In genomic region chr17:75940727-75941441, GRCh38 we compare ENCODE assay signal across 8 cellular contexts. TPM values are rescaled to one million over a fixed set of nuclear protein-coding genes. Genes with fewer than 3 reads are reported as not detected.
DNase-seq lines count a peak whose midpoint lies in the region; ATAC-seq, FAIRE-seq and TF ChIP-seq lines count a peak whose summit lies in the region.

FBF1 (minus strand) TSS chr17:75941042; CDS start chr17:75938149, 2,893 bp downstream.

- H3K4me1 ChIP-seq in pancreas, result peaks cover 6 to 10% (median 8%) of the 10 kb centered on the region in 3 donors
- peaks cover 0 to 12% (median 8%) of the 10 kb centered on the region in 4 donors for H3K4me1 ChIP-seq in tibial artery

- H3K36me3 ChIP-seq in pancreas (peaks cover 0 to 8% (median 0%) of the 10 kb centered on the region in 3 donors), tibial artery (peaks cover 6 to 14% (median 10%) of the 10 kb centered on the region in 3 donors)

- peak; percentile 69 for TF ChIP-seq POLR2A in GM10847 (IDR thresholded peaks at IDR 0.05; ENCODE audit: extremely low read depth, insufficient read length)

- 0% methylated on average over 56 to 63 of the region's 63 CpGs for WGBS in pancreas, 2 donors

- H3K9me3 ChIP-seq in pancreas, result no peaks in the 10 kb centered on the region
- no peaks in the 10 kb centered on the region for H3K9me3 ChIP-seq in tibial artery

- intact Hi-C loops in Right ventricle myocardium superior (cut with DNase I), result no loop called here
- intact Hi-C loops in pancreas (cut with DNase I), result no loop called here
- intact Hi-C loops in tibial artery (cut with DNase I; ENCODE audit: low total_unique reads), result no loop called here

- DNase-seq in NCI-H1417 treated with DMSO at 0.1 percent for 48 hours (lab: John Stamatoyannopoulos, UW), result peak; percentile 76
- DNase-seq in SW 1271 (lab: John Stamatoyannopoulos, UW), result peak; percentile 79 to 92
- peak; percentile 67 for DNase-seq in activated naive CD8-positive, alpha-beta T cell treated with anti-CD3 and anti-CD28 coated beads, Interleukin-2, amount 50 U/mL, for 16 hours (ENCODE audit: low read depth, low spot score)
- DNase-seq in Right ventricle myocardium superior, result peak; percentile 96
- DNase-seq in pancreas, result peak; percentile 95 to 99 (median 96)
- DNase-seq in tibial artery, result peak; percentile 93 to 97

- TF ChIP-seq CTCF in pancreas (IDR thresholded peaks at IDR 0.05), result no peak
- peak in 1 of 2 experiments; percentile 4 for TF ChIP-seq CTCF in tibial artery (IDR thresholded peaks at IDR 0.05)

- no peak for FAIRE-seq in pancreas (lab: Jason Lieb, UNC)

- H3K27me3 ChIP-seq in pancreas (no peaks in the 10 kb centered on the region), tibial artery (no peaks in the 10 kb centered on the region)

- H3K4me3 ChIP-seq in pancreas (peak within 1 kb of the TSS; percentile 52 to 98 (median 76)), tibial artery (peak within 1 kb of the TSS; percentile 69 to 82)

- H3K27ac ChIP-seq in pancreas (peak within 1 kb of the TSS; percentile 45 to 63 (median 55)), tibial artery (peak within 1 kb of the TSS; percentile 74 to 76)

- ATAC-seq in HG02759 (IDR thresholded peaks at IDR 0.05; ENCODE audit: unreplicated experiment) (peak; percentile 97), Right ventricle myocardium superior (ENCODE audit: poor library complexity) (peak; percentile 99), pancreas (peak; percentile 98 to 100 (median 98))

RNA-seq across cellular contexts. Expression of gene FBF1, which starts in this region (rescaled TPM):
- total RNA-seq in Right ventricle myocardium superior (4.7 TPM), pancreas (10 to 100 TPM in 1 of 6 donors, 1 to 10 TPM in 5; 2.4 to 10.1 (median 3.9) TPM)
- 10 to 100 TPM in 1 of 2 donors, 1 to 10 TPM in 1; 7.7 to 24.8 TPM for polyA plus RNA-seq in pancreas

Comparison
In these comparisons a context has a peak if more than half of its experiments do, and no peak if none do; other contexts are left out.
1. Peak in every context shown above with its lines: DNase-seq, ATAC-seq, H3K4me3 ChIP-seq and H3K27ac ChIP-seq.